In the genomic region with DNA sequence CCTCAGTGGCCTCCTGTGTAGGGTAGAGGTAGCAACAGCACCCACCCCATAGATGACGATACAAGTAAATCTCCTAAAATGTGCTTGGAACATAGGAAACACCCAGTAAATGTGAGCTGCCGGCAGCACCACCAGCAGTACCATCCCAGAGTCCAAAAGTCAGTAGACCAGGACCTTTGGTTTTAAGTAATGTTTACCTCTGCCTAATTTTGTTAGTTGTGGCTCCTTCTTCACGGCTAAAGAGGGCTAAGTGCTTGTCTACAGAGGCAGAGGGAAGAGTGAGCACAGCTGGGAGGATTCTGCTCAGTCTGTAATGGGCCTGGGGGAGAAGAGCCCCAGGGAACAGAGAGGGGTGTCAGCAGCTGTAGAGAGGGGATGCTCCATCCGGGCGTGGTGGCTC, we compare ENCODE assay signal across 21 cellular contexts.
DNase-seq lines count a peak whose midpoint lies in the region; ATAC-seq, FAIRE-seq and TF ChIP-seq lines count a peak whose summit lies in the region.
"Had no signal": no experiment of that assay in that cellular context is flagged by ENCODE, and none has a peak within 500 bp of the region (broad histone marks: within the 10 kb centered on the region; RNA-seq: fewer than 3 reads in every experiment).

No MANE protein-coding gene starts in this region.

- TF ChIP-seq CTCF in PC-9 (conservative IDR thresholded peaks at IDR 0.05) (no peak), HepG2 (CRISPR knock-in tag; IDR thresholded peaks at IDR 0.05) (no peak), hepatocyte (IDR thresholded peaks at IDR 0.05; ENCODE audit: poor library complexity) (no peak)

- H3K27me3 ChIP-seq in PC-9 (ENCODE audit: insufficient read depth, low read depth): no peaks in the 10 kb centered on the region
- H3K27me3 ChIP-seq in HepG2 (ENCODE audit: control insufficient read depth in 1 of 2, insufficient read depth in 2 of 2, low read length in 2 of 2): peaks cover 0 to 8% of the 10 kb centered on the region in 2 experiments; a peak in 2 of 5 replicates
- H3K27me3 ChIP-seq in hepatocyte: no peaks in the 10 kb centered on the region

- H3K4me2 ChIP-seq in PC-9 (peak overlapping the region; percentile 69; the same call in 1 of the 2 replicates), HepG2 (ENCODE audit: low read depth, low read length) (no peak overlapping the region), hepatocyte (no peak overlapping the region)
- H3K4me2 ChIP-seq: KMS-11 had no signal

- no peaks in the 10 kb centered on the region for H4K20me1 ChIP-seq in PC-9 (ENCODE audit: insufficient read depth)
- H4K20me1 ChIP-seq in HepG2 (ENCODE audit: insufficient read depth, low read length): no peaks in the 10 kb centered on the region
- no peaks in the 10 kb centered on the region for H4K20me1 ChIP-seq in hepatocyte (ENCODE audit: insufficient read depth, poor library complexity, severe bottlenecking)

- POLR2A ChIA-PET in activated CD4-positive, alpha-beta T cell treated with anti-CD3 and anti-CD28 coated beads, Interleukin-2, amount 10 ng/mL, durations not matched to agents 7 days and 5 days (lab: Charles Lee): no interaction called here
- POLR2A ChIA-PET in PC-9 (lab: Charles Lee; ENCODE audit: unreplicated experiment): no interaction called here
- POLR2A ChIA-PET in HepG2 (lab: Yijun Ruan, JAX): no interaction called here

- no peaks in the 10 kb centered on the region for H3K9me2 ChIP-seq in PC-9 (ENCODE audit: insufficient read depth)
- H3K9me2 ChIP-seq in hepatocyte (replicated peaks; ENCODE audit: insufficient read depth): no peaks in the 10 kb centered on the region

- no peak overlapping the region for H2AFZ ChIP-seq in PC-9
- no peak overlapping the region for H2AFZ ChIP-seq in HepG2 (ENCODE audit: low read length)
- H2AFZ ChIP-seq in hepatocyte: no peak overlapping the region

- no peak overlapping the region for H3K9ac ChIP-seq in HepG2 (ENCODE audit: insufficient read depth, low read depth, low read length)
- H3K9ac ChIP-seq: KMS-11 had no signal

- H3K4me1 ChIP-seq in PC-9 (replicated peaks; ENCODE audit: insufficient read depth): peaks cover 12% of the 10 kb centered on the region
- H3K4me1 ChIP-seq in HepG2 (ENCODE audit: insufficient read depth, low read length): peaks cover 43% of the 10 kb centered on the region
- peaks cover 9% of the 10 kb centered on the region for H3K4me1 ChIP-seq in hepatocyte (ENCODE audit: insufficient read depth)

- H3K79me2 ChIP-seq in PC-9 (ENCODE audit: low read depth) (peaks cover 8% of the 10 kb centered on the region; the same call in 1 of the 2 replicates), HepG2 (ENCODE audit: insufficient read depth, low read length) (no peaks in the 10 kb centered on the region), hepatocyte (no peaks in the 10 kb centered on the region)

- H3K27ac Mint-ChIP-seq in activated CD4-positive, alpha-beta T cell treated with anti-CD3 and anti-CD28 coated beads, Interleukin-2, amount 10 ng/mL, durations not matched to agents 7 days and 5 days: peak overlapping the region; percentile 66
- H3K27ac Mint-ChIP-seq in stimulated activated effector memory CD8-positive, alpha-beta T cell treated with anti-CD3 and anti-CD28 coated beads, Interleukin-12 subunit alpha, Interleukin-12 subunit beta, amount 100 ng/mL, for 72 hours: peak overlapping the region; percentile 26
- H3K27ac Mint-ChIP-seq: B cell had no signal

- H3K36me3 Mint-ChIP-seq in activated CD4-positive, alpha-beta T cell treated with anti-CD3 and anti-CD28 coated beads, Interleukin-2, amount 10 ng/mL, durations not matched to agents 7 days and 5 days (ENCODE audit: low read depth): no peaks in the 10 kb centered on the region
- H3K36me3 Mint-ChIP-seq in stimulated activated effector memory CD8-positive, alpha-beta T cell treated with anti-CD3 and anti-CD28 coated beads, Interleukin-12 subunit alpha, Interleukin-12 subunit beta, amount 100 ng/mL, for 72 hours: peaks cover 7% of the 10 kb centered on the region

- TF ChIP-seq POLR2A in HepG2 (IDR thresholded peaks at IDR 0.05; ENCODE audit: insufficient read depth in 1 of 2, low read depth in 2 of 2, low read length in 2 of 2) (no peak), erythroblast (IDR thresholded peaks at IDR 0.05; ENCODE audit: low read length) (no peak)

- intact Hi-C loops in PC-9 (cut with micrococcal nuclease; ENCODE audit: unreplicated experiment) (loop anchor here (5.0 kb wide), 3 partner anchors 76 to 186 kb away; partner anchors contain the start of genes LASP1 and PLXDC1), HepG2 (cut with micrococcal nuclease; ENCODE audit: unreplicated experiment) (no loop called here)

- peaks cover 31% of the 10 kb centered on the region for H3K4me1 Mint-ChIP-seq in activated CD4-positive, alpha-beta T cell treated with anti-CD3 and anti-CD28 coated beads, Interleukin-2, amount 10 ng/mL, durations not matched to agents 7 days and 5 days
- no peaks in the 10 kb centered on the region for H3K4me1 Mint-ChIP-seq in stimulated activated effector memory CD8-positive, alpha-beta T cell treated with anti-CD3 and anti-CD28 coated beads, Interleukin-12 subunit alpha, Interleukin-12 subunit beta, amount 100 ng/mL, for 72 hours

- BruUV-seq in PC-9 (replicated peaks; lab: Mats Ljungman, UMichigan): no TSS peak
- no TSS peak for BruUV-seq in HepG2 (replicated peaks; lab: Mats Ljungman, UMichigan)

- in situ Hi-C loops in HepG2 (cut with HindIII; ENCODE audit: extremely low pct_ligation_motif_present, low pct_unique_long_range_greater_than_20kb): no loop called here

- DNase-seq in activated CD4-positive, alpha-beta T cell treated with anti-CD3 and anti-CD28 coated beads, Interleukin-2, amount 10 ng/mL, durations not matched to agents 7 days and 5 days: no peak
- DNase-seq in activated CD4-positive, alpha-beta T cell treated with anti-CD3 and anti-CD28 coated beads, Interleukin-2, amount 50 U/mL, for 48 hours: no peak
- no peak for DNase-seq in PC-9
- DNase-seq in HepG2 (ENCODE audit: low spot score): no peak
- no peak for DNase-seq in stimulated activated effector memory CD8-positive, alpha-beta T cell treated with anti-CD3 and anti-CD28 coated beads, Interleukin-12 subunit alpha, Interleukin-12 subunit beta, amount 100 ng/mL, for 72 hours (ENCODE audit: low spot score in 2 of 2)
- DNase-seq in superior temporal gyrus (ENCODE audit: extremely low spot score): no peak
- DNase-seq in erythroblast (lab: John Stamatoyannopoulos, UW): no peak
- DNase-seq in hepatocyte (ENCODE audit: low spot score): no peak
- DNase-seq: DMS 273 treated with DMSO at 0.1 percent for 48 hours, DND-41, NCI-H1048, NCI-H1436, NCI-H2081, NCI-H2171 treated with DMSO at 0.1 percent for 48 hours, NCI-H446 treated with DMSO at 0.1 percent for 48 hours had no signal

- H3K36me3 ChIP-seq in PC-9 (ENCODE audit: low read depth) (no peaks in the 10 kb centered on the region), HepG2 (replicated peaks in 1 of 2; ENCODE audit: control insufficient read depth in 1 of 2, insufficient read depth in 2 of 2, low read length in 2 of 2) (no peaks in the 10 kb centered on the region), hepatocyte (replicated peaks; ENCODE audit: insufficient read depth, low read depth) (no peaks in the 10 kb centered on the region)

- peak; percentile 46 for ATAC-seq in HepG2
- ATAC-seq in stimulated activated effector memory CD8-positive, alpha-beta T cell treated with anti-CD3 and anti-CD28 coated beads, Interleukin-12 subunit alpha, Interleukin-12 subunit beta, amount 100 ng/mL, for 72 hours: no peak
- ATAC-seq: Right ventricle myocardium inferior had no signal

- no peaks in the 10 kb centered on the region for H3K9me3 Mint-ChIP-seq in activated CD4-positive, alpha-beta T cell treated with anti-CD3 and anti-CD28 coated beads, Interleukin-2, amount 10 ng/mL, durations not matched to agents 7 days and 5 days
- H3K9me3 Mint-ChIP-seq in stimulated activated effector memory CD8-positive, alpha-beta T cell treated with anti-CD3 and anti-CD28 coated beads, Interleukin-12 subunit alpha, Interleukin-12 subunit beta, amount 100 ng/mL, for 72 hours: no peaks in the 10 kb centered on the region

- 30% methylated on average over 5 of the region's 5 CpGs for WGBS in HepG2 (ENCODE audit: low lambda C conversion rate)
- 73% methylated on average over 5 of the region's 5 CpGs for WGBS in hepatocyte (ENCODE audit: low lambda C conversion rate, missing lambda C conversion rate)

- no peak for TF ChIP-seq EP300 in HepG2 (IDR thresholded peaks at IDR 0.05; ENCODE audit: low read depth in 2 of 2, low read length in 2 of 2)
- TF ChIP-seq EP300 in HepG2 (CRISPR knock-in tag; IDR thresholded peaks at IDR 0.05; ENCODE audit: borderline replicate concordance): no peak

- no peaks in the 10 kb centered on the region for H3K9me3 ChIP-seq in PC-9 (ENCODE audit: insufficient read depth, low read depth)
- H3K9me3 ChIP-seq in HepG2 (ENCODE audit: low read length): 0 out of 2 replicates have a peak, but pooled peaks cover 5% of the 10 kb centered on the region
- H3K9me3 ChIP-seq in hepatocyte (ENCODE audit: low read depth): no peaks in the 10 kb centered on the region

- TF ChIP-seq RAD21 in HepG2 (CRISPR knock-in tag; IDR thresholded peaks at IDR 0.05): no peak

- H3K27me3 Mint-ChIP-seq in activated CD4-positive, alpha-beta T cell treated with anti-CD3 and anti-CD28 coated beads, Interleukin-2, amount 10 ng/mL, durations not matched to agents 7 days and 5 days: peaks cover 5% of the 10 kb centered on the region

- H3K27ac ChIP-seq in PC-9 (no peak overlapping the region), HepG2 (ENCODE audit: extremely low read length, insufficient read depth, low read length) (no peak overlapping the region), hepatocyte (no peak overlapping the region)
- H3K27ac ChIP-seq: KMS-11 had no signal

- H3F3A ChIP-seq in PC-9 (ENCODE audit: insufficient read depth, low read depth): peaks cover 15% of the 10 kb centered on the region; the same call in 1 of the 2 replicates

- no peak overlapping the region for H3K4me3 Mint-ChIP-seq in activated CD4-positive, alpha-beta T cell treated with anti-CD3 and anti-CD28 coated beads, Interleukin-2, amount 10 ng/mL, durations not matched to agents 7 days and 5 days
- H3K4me3 Mint-ChIP-seq in stimulated activated effector memory CD8-positive, alpha-beta T cell treated with anti-CD3 and anti-CD28 coated beads, Interleukin-12 subunit alpha, Interleukin-12 subunit beta, amount 100 ng/mL, for 72 hours: no peak overlapping the region

- peak; percentile 58 for FAIRE-seq in HepG2 (lab: Jason Lieb, UNC)
- FAIRE-seq: G401.6, H54, RCC 7860 had no signal

- CTCF ChIA-PET in activated CD4-positive, alpha-beta T cell treated with anti-CD3 and anti-CD28 coated beads, Interleukin-2, amount 10 ng/mL, durations not matched to agents 7 days and 5 days (lab: Charles Lee): interaction anchor here (0.9 to 1.0 kb wide), 2 partner anchors 11 to 95 kb away, joined by 3 to 4 read pairs; no protein-coding TSS in a partner anchor
- CTCF ChIA-PET in PC-9 (lab: Charles Lee) (no interaction called here), HepG2 (lab: Yijun Ruan, JAX; ENCODE audit: low intra/inter-chr PET ratio, low total read pairs) (no interaction called here)

- no peak overlapping the region for H3K4me3 ChIP-seq in PC-9
- no peak overlapping the region for H3K4me3 ChIP-seq in HepG2 (replicated peaks in 1 of 3; ENCODE audit: insufficient read depth in 1 of 3, low read depth in 2 of 3, low read length in 3 of 3)
- H3K4me3 ChIP-seq in hepatocyte: no peak overlapping the region

TF ChIP-seq in HepG2, 621 proteins besides CTCF, POLR2A, EP300 and RAD21 (continues in another document):
- TF ChIP-seq LCORL (IDR thresholded peaks at IDR 0.05) (no peak), LCORL (CRISPR knock-in tag; IDR thresholded peaks at IDR 0.05) (peak; percentile 63; the same call in 1 of the 2 replicates)
